In genomic region chr17:45147581-45148182, GRCh38 we compare ENCODE assay signal across 1 cellular context.
TF ChIP-seq lines count a peak whose summit lies in the region.

No MANE protein-coding gene starts in this region.

TF ChIP-seq in HEK293, 187 proteins besides CTCF, POLR2A, EP300 and RAD21 (continued from another document and continues in another):
- TF ChIP-seq ZNF513 (tag by site-specific recombination; IDR thresholded peaks at IDR 0.05) (peak; percentile 76), YY1 (tag by site-specific recombination; IDR thresholded peaks at IDR 0.05) (peak; percentile 86), ZNF10 (tag by site-specific recombination; IDR thresholded peaks at IDR 0.05) (peak; percentile 64), ZBTB20 (tag by site-specific recombination; IDR thresholded peaks at IDR 0.05) (peak; percentile 55), ZNF580 (tag by site-specific recombination; IDR thresholded peaks at IDR 0.05) (peak; percentile 91; the same call in 1 of the 2 replicates), ZFP37 (tag by site-specific recombination; IDR thresholded peaks at IDR 0.05) (peak; percentile 59; the same call in 1 of the 2 replicates), ZNF692 (tag by site-specific recombination; IDR thresholded peaks at IDR 0.05) (peak; percentile 93), ZNF639 (tag by site-specific recombination; IDR thresholded peaks at IDR 0.05) (peak; percentile 97), ZNF433 (tag by site-specific recombination; IDR thresholded peaks at IDR 0.05; ENCODE audit: low read depth) (0 out of 2 replicates have a peak, but pooled peaks have one; percentile 12), ZNF777 (tag by site-specific recombination; IDR thresholded peaks at IDR 0.05; ENCODE audit: borderline replicate concordance) (peak; percentile 11; the same call in 1 of the 2 replicates), ZNF341 (tag by site-specific recombination; IDR thresholded peaks at IDR 0.05; ENCODE audit: low read depth) (0 out of 2 replicates have a peak, but pooled peaks have one; percentile 26), BCL11A (tag by site-specific recombination; IDR thresholded peaks at IDR 0.05; ENCODE audit: low read depth) (no peak; the same call in 1 of the 2 replicates), ZNF768 (tag by site-specific recombination; IDR thresholded peaks at IDR 0.05) (no peak), INSM2 (tag by site-specific recombination; IDR thresholded peaks at IDR 0.05) (peak; percentile 95), PBX3 (CRISPR knock-in tag; IDR thresholded peaks at IDR 0.05) (no peak), REST (tag by site-specific recombination; IDR thresholded peaks at IDR 0.05) (peak; percentile 73), ZNF785 (tag by site-specific recombination; IDR thresholded peaks at IDR 0.05) (peak; percentile 97), ZNF549 (tag by site-specific recombination; IDR thresholded peaks at IDR 0.05) (no peak), ZNF529 (tag by site-specific recombination; IDR thresholded peaks at IDR 0.05; ENCODE audit: insufficient replicate concordance) (peak; percentile 49), ZFHX2 (tag by site-specific recombination; conservative IDR thresholded peaks at IDR 0.05) (peak; percentile 56), ZNF394 (tag by site-specific recombination; IDR thresholded peaks at IDR 0.05; ENCODE audit: borderline replicate concordance) (peak; percentile 67), ZBTB7A (tag by site-specific recombination; IDR thresholded peaks at IDR 0.05; ENCODE audit: low read depth) (peak; percentile 82; the same call in 1 of the 2 replicates), ZSCAN18 (tag by site-specific recombination; IDR thresholded peaks at IDR 0.05) (peak; percentile 94), IKZF3 (tag by site-specific recombination; IDR thresholded peaks at IDR 0.05) (0 out of 2 replicates have a peak, but pooled peaks have one; percentile 4), KLF8 (tag by site-specific recombination; IDR thresholded peaks at IDR 0.05) (peak; percentile 68), PRDM2 (tag by site-specific recombination; IDR thresholded peaks at IDR 0.05; ENCODE audit: borderline replicate concordance) (no peak), ZNF558 (tag by site-specific recombination; IDR thresholded peaks at IDR 0.05) (peak; percentile 80), ZBTB10 (tag by site-specific recombination; IDR thresholded peaks at IDR 0.05) (peak; percentile 43)
